In the genomic region with DNA sequence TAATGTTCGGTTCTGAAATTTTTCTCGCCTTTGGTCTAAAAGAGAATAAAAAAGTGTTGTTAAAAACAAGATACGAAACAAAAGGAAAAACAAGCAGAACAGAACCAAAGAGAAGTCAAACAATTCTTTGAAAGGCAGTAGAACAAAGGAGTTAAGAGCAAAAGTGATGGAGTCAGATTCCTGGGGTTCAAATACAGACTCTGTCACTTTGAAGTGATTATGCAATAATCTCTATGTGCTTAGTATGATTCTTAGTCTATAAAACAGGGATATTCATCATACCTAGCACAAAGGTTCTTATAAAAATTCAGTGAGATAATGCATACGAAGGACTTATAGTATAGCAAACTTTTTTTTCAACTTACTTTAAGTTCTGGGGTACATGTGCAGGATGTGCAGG, we compare ENCODE assay signal across 33 cellular contexts. TPM values are rescaled to one million over a fixed set of nuclear protein-coding genes. Genes with fewer than 3 reads are reported as not detected.
"Had no signal": no experiment of that assay in that cellular context is flagged by ENCODE, and none has a peak within 500 bp of the region (broad histone marks: within the 10 kb centered on the region; RNA-seq: fewer than 3 reads in every experiment).

No MANE protein-coding gene starts in this region.

- ATAC-seq: natural killer cell; psoas muscle; right cardiac atrium; stimulated activated memory B cell treated with anti-CD40 and anti-IgM and Interleukin-4, amounts not matched to agents 10 μg/mL and 1 μg/mL and 100 μg/mL, for 72 hours; stimulated activated naive CD8-positive, alpha-beta T cell treated with anti-CD3 and anti-CD28 coated beads, Interleukin-15, amount 100 ng/mL, for 72 hours; stimulated activated naive CD8-positive, alpha-beta T cell treated with anti-CD3 and anti-CD28 coated beads, Interleukin-15, Interleukin-2, amounts not matched to agents 100 U/mL and 50 U/mL, for 24 hours; upper lobe of right lung had no signal

- H3K9ac ChIP-seq: neural progenitor cell, parathyroid adenoma had no signal

- H3K79me2 ChIP-seq: parathyroid adenoma had no signal

- H3K4me3 Mint-ChIP-seq: natural killer cell; nephron; neural progenitor cell; stimulated activated memory B cell treated with anti-CD40 and anti-IgM and Interleukin-4, amounts not matched to agents 10 μg/mL and 1 μg/mL and 100 μg/mL, for 72 hours; stimulated activated naive CD8-positive, alpha-beta T cell treated with anti-CD3 and anti-CD28 coated beads, Interleukin-15, amount 100 ng/mL, for 72 hours; type B pancreatic cell had no signal

- H3K4me3 ChIP-seq: neural progenitor cell, ovary, psoas muscle, right lobe of liver, skin epidermis, smooth muscle cell, spleen, suprapubic skin, testis, tibial artery, transverse colon, upper lobe of right lung, uterus had no signal

- H3K36me3 Mint-ChIP-seq: natural killer cell, neural progenitor cell, type B pancreatic cell had no signal

- H3K9me3 Mint-ChIP-seq: natural killer cell, type B pancreatic cell had no signal

- H3K36me3 ChIP-seq: neural progenitor cell, ovary, spleen, suprapubic skin, tibial artery, transverse colon, upper lobe of right lung, uterus had no signal

- H3K27me3 Mint-ChIP-seq: progenitor cell of endocrine pancreas; stimulated activated naive CD8-positive, alpha-beta T cell treated with anti-CD3 and anti-CD28 coated beads, Interleukin-15, amount 100 ng/mL, for 72 hours; type B pancreatic cell had no signal

- H3K27me3 ChIP-seq: neural progenitor cell, ovary, right lobe of liver, suprapubic skin, testis, tibial artery, transverse colon, upper lobe of right lung, uterus had no signal

- H3K9me3 ChIP-seq: ovary, right lobe of liver, suprapubic skin, testis, transverse colon, upper lobe of right lung, uterus had no signal

- H3K4me2 ChIP-seq: neural progenitor cell, smooth muscle cell had no signal

- H3K4me1 Mint-ChIP-seq: natural killer cell; nephron; neural progenitor cell; stimulated activated memory B cell treated with anti-CD40 and anti-IgM and Interleukin-4, amounts not matched to agents 10 μg/mL and 1 μg/mL and 100 μg/mL, for 72 hours; stimulated activated naive CD8-positive, alpha-beta T cell treated with anti-CD3 and anti-CD28 coated beads, Interleukin-15, amount 100 ng/mL, for 72 hours had no signal

- H3K4me1 ChIP-seq: neural progenitor cell, parathyroid adenoma, psoas muscle, right lobe of liver, spleen, suprapubic skin, testis, tibial artery, transverse colon, upper lobe of right lung, uterus had no signal

- H3K27ac ChIP-seq: neural progenitor cell, ovary, parathyroid adenoma, psoas muscle, right lobe of liver, skin epidermis, spleen, suprapubic skin, testis, tibial artery, transverse colon, upper lobe of right lung, uterus had no signal

- DNase-seq: natural killer cell; occipital lobe; ovary; posterior cingulate gyrus; psoas muscle; right cardiac atrium; right lobe of liver; spleen; stimulated activated CD4-positive, alpha-beta T cell treated with anti-CD3 and anti-CD28 coated beads, Interleukin-12 subunit alpha, Interleukin-12 subunit beta, amount 100 ng/mL, for 4 hours; stimulated activated CD4-positive, alpha-beta T cell treated with anti-CD3 and anti-CD28 coated beads, Interleukin-1b, Interleukin-23, amount 100 ng/mL, for 48 hours; stimulated activated CD4-positive, alpha-beta T cell treated with anti-CD3 and anti-CD28 coated beads, Interleukin-4, amount 100 ng/mL, for 1 hour; stimulated activated CD4-positive, alpha-beta T cell treated with anti-CD3 and anti-CD28 coated beads, Interleukin-4, amount 100 ng/mL, for 4 hours; stimulated activated CD8-positive, alpha-beta memory T cell treated with anti-CD3 and anti-CD28 coated beads, Interleukin-4, amount 100 ng/mL, for 48 hours; stimulated activated naive CD4-positive, alpha-beta T cell; stimulated activated naive CD8-positive, alpha-beta T cell treated with anti-CD3 and anti-CD28 coated beads, Interleukin-15, amount 100 ng/mL, for 72 hours; stimulated activated naive CD8-positive, alpha-beta T cell treated with anti-CD3 and anti-CD28 coated beads, Interleukin-15, Interleukin-2, amounts not matched to agents 100 U/mL and 50 U/mL, for 24 hours; substantia nigra; testis; tibial artery; transverse colon; upper lobe of right lung; uterus had no signal

- H3K27ac Mint-ChIP-seq: natural killer cell; nephron; neural progenitor cell; progenitor cell of endocrine pancreas; stimulated activated memory B cell treated with anti-CD40 and anti-IgM and Interleukin-4, amounts not matched to agents 10 μg/mL and 1 μg/mL and 100 μg/mL, for 72 hours; stimulated activated naive CD8-positive, alpha-beta T cell treated with anti-CD3 and anti-CD28 coated beads, Interleukin-15, amount 100 ng/mL, for 72 hours; type B pancreatic cell had no signal

- H2AFZ ChIP-seq: neural progenitor cell, parathyroid adenoma had no signal

RNA-seq across cellular contexts. Expression of gene C9, which starts 48.3 kb away (rescaled TPM):
- total RNA-seq: occipital lobe, progenitor cell of endocrine pancreas, smooth muscle cell, transverse colon, upper lobe of right lung, urinary bladder, uterus had no signal
- polyA plus RNA-seq: neural cell, ovary, psoas muscle, right cardiac atrium, smooth muscle cell, spleen had no signal
